9 cellular contexts compared by ENCODE assay signal in the genomic region with DNA sequence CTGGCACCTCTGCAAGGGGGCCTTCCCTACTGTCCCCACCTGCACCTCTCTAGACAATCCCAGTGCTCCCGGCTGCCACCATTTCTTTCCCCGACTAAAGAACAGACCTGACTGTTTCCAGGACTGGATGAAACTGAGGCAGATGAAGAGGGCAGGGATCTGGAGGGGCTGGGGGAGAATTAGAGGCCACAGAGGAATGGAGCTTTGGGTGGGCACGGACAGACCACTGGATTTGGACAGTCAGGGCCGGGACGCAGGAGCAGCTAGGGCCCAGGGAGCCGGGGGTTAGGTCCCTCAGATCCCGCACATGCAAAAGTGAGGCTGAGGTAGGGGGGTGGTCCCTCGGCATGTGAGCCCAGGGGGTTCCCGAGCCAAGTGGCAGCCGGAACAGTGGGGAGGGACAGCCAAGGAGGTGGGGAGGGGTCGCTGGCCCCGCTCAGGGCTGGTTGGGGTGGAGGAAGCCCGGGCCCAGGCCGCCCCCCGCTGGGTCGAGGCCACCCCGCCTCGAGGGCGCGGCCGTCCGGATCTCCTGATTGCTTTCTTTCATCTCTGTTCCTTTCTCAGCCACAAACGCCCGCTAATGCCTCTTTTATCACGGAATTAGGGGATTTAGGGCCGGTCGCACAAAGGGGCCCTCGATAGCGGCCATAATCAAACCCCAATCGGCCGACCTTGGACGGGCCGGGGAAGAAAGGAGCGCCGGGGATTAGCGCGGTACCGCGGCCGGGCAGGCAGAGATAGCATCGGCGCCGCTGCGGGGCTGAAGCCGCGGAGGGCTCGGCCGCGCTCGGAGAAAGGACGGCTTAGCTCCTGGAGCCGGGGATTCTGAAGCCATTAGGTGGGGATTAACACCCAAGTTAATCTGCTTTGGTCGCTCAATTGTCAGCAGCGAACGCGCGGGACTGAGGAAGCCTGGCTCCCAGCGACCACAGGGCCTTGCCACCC. TPM values are rescaled to one million over a fixed set of nuclear protein-coding genes. Genes with fewer than 3 reads are reported as not detected.
DNase-seq lines count a peak whose midpoint lies in the region; ATAC-seq and TF ChIP-seq lines count a peak whose summit lies in the region.
"Had no signal": no experiment of that assay in that cellular context is flagged by ENCODE, and none has a peak within 500 bp of the region (broad histone marks: within the 10 kb centered on the region; RNA-seq: fewer than 3 reads in every experiment).

No MANE protein-coding gene starts in this region.

- H3K4me1 ChIP-seq in HUES64 (ENCODE audit: insufficient read depth, low read length) (peaks cover 5% of the 10 kb centered on the region), transverse colon (peaks cover 23 to 38% (median 36%) of the 10 kb centered on the region in 4 donors)

- H3K27me3 Mint-ChIP-seq in CD4-positive, alpha-beta T cell, result peaks cover 53% of the 10 kb centered on the region
- H3K27me3 Mint-ChIP-seq in neural crest cell (ENCODE audit: low read depth), result peaks cover 77% of the 10 kb centered on the region
- peaks cover 28% of the 10 kb centered on the region for H3K27me3 Mint-ChIP-seq in endothelial cell (ENCODE audit: unreplicated experiment)

- H3K4me3 ChIP-seq in HUES64 (ENCODE audit: low read length), result peak overlapping the region; percentile 48
- peak overlapping the region in 46 of 59 donors; percentile 3 to 81 (median 31) for H3K4me3 ChIP-seq in dorsolateral prefrontal cortex
- peak overlapping the region in 2 of 4 donors; percentile 23 to 32 for H3K4me3 ChIP-seq in transverse colon

- TF ChIP-seq CTCF in CD4-positive, alpha-beta T cell (IDR thresholded peaks at IDR 0.05), result no peak
- TF ChIP-seq CTCF in dorsolateral prefrontal cortex (IDR thresholded peaks at IDR 0.05 in 54 of 56, conservative IDR thresholded peaks at IDR 0.05 in 2 of 56; ENCODE audit: low read depth in 1 of 56, partially characterized antibody in 56 of 56), result no peak
- TF ChIP-seq CTCF in neural crest cell (conservative IDR thresholded peaks at IDR 0.05), result no peak
- no peak for TF ChIP-seq CTCF in transverse colon (IDR thresholded peaks at IDR 0.05)
- TF ChIP-seq CTCF in endothelial cell (IDR thresholded peaks at IDR 0.05; ENCODE audit: unreplicated experiment), result no peak

- H3K4me1 Mint-ChIP-seq in CD4-positive, alpha-beta T cell (ENCODE audit: low read depth), result peaks cover 37% of the 10 kb centered on the region
- H3K4me1 Mint-ChIP-seq in neural crest cell (peaks cover 30% of the 10 kb centered on the region), endothelial cell (ENCODE audit: unreplicated experiment) (peaks cover 17% of the 10 kb centered on the region)

- H3K9me3 Mint-ChIP-seq in CD4-positive, alpha-beta T cell, result no peaks in the 10 kb centered on the region
- H3K9me3 Mint-ChIP-seq in neural crest cell (no peaks in the 10 kb centered on the region), endothelial cell (ENCODE audit: unreplicated experiment) (no peaks in the 10 kb centered on the region)

- 10% methylated on average over 58 of the region's 58 CpGs for WGBS in HUES64
- WGBS in transverse colon (ENCODE audit: low coverage in 1 of 2), 2 donors, result 9% methylated on average over 51 of the region's 58 CpGs; no CpG with 5 or more reads in 1 of the 2 donors

- no peak overlapping the region for H3K27ac ChIP-seq in CD4-positive, alpha-beta T cell (ENCODE audit: low read depth, low read length)
- H3K27ac ChIP-seq in HUES64 (ENCODE audit: low read depth, low read length) (no peak overlapping the region), dorsolateral prefrontal cortex (peak overlapping the region in 2 of 59 donors; percentile 16 to 21), transverse colon (no peak overlapping the region)

- H3K36me3 Mint-ChIP-seq in CD4-positive, alpha-beta T cell (ENCODE audit: low read depth), result peaks cover 12% of the 10 kb centered on the region
- H3K36me3 Mint-ChIP-seq in neural crest cell (ENCODE audit: low read depth), result no peaks in the 10 kb centered on the region
- H3K36me3 Mint-ChIP-seq in endothelial cell (ENCODE audit: low read depth, unreplicated experiment), result peaks cover 7% of the 10 kb centered on the region

- POLR2A ChIA-PET in CD4-positive, alpha-beta T cell (lab: Charles Lee), result interaction anchor here (0.8 kb wide), 1 partner anchor 96 kb away, joined by 3 read pairs; no protein-coding TSS in a partner anchor

- no peak for DNase-seq in CD4-positive, alpha-beta T cell
- no peak for DNase-seq in dorsolateral prefrontal cortex
- DNase-seq in neural crest cell (ENCODE audit: low read depth, low spot score), result no peak
- DNase-seq in transverse colon, result no peak
- no peak for DNase-seq in endothelial cell (ENCODE audit: low spot score)
- DNase-seq: activated CD4-positive, CD25-positive, alpha-beta regulatory T cell had no signal

- in situ Hi-C loops in transverse colon (cut with MboI; ENCODE audit: low pct_ligation_motif_present in 1 of 4, low pct_unique_long_range_greater_than_20kb in 1 of 4, low sequenced_read_pairs in 3 of 4), result no loop called here

- CTCF ChIA-PET in CD4-positive, alpha-beta T cell (lab: Charles Lee), result no interaction called here

- H3K4me3 Mint-ChIP-seq in CD4-positive, alpha-beta T cell, result peak overlapping the region; percentile 93
- peak overlapping the region; percentile 80 for H3K4me3 Mint-ChIP-seq in neural crest cell
- H3K4me3 Mint-ChIP-seq in endothelial cell (ENCODE audit: unreplicated experiment), result no peak overlapping the region

- TF ChIP-seq POLR2A in transverse colon (IDR thresholded peaks at IDR 0.05), result no peak

- TF ChIP-seq EP300 in transverse colon (IDR thresholded peaks at IDR 0.05; ENCODE audit: low read depth), result no peak

- H3K36me3 ChIP-seq in HUES64 (ENCODE audit: insufficient read depth, low read length) (peaks cover 6% of the 10 kb centered on the region), transverse colon (no peaks in the 10 kb centered on the region)

- H3K9ac ChIP-seq in HUES64 (ENCODE audit: low read depth, low read length), result peak overlapping the region; percentile 56; the same call in 1 of the 2 replicates

- no peak for ATAC-seq in CD4-positive, alpha-beta T cell (ENCODE audit: poor library complexity)
- ATAC-seq in HG03280 (IDR thresholded peaks at IDR 0.05; ENCODE audit: unreplicated experiment) (no peak), HG03095 (IDR thresholded peaks at IDR 0.05; ENCODE audit: unreplicated experiment) (no peak)

- no peaks in the 10 kb centered on the region for H3K9me3 ChIP-seq in CD4-positive, alpha-beta T cell (ENCODE audit: control insufficient read depth, low read length)
- no peaks in the 10 kb centered on the region for H3K9me3 ChIP-seq in HUES64 (ENCODE audit: insufficient read depth, low read depth, low read length)
- H3K9me3 ChIP-seq in transverse colon, result no peaks in the 10 kb centered on the region

- intact Hi-C loops in CD4-positive, alpha-beta T cell (cut with DNase I, micrococcal nuclease), result no loop called here
- intact Hi-C loops in dorsolateral prefrontal cortex (cut with DNase I) (no loop called here), transverse colon (cut with DNase I; ENCODE audit: low total_unique reads) (no loop called here)

- H3K27me3 ChIP-seq in CD4-positive, alpha-beta T cell (ENCODE audit: control insufficient read depth, insufficient read depth, low read length), result peaks cover 44% of the 10 kb centered on the region
- H3K27me3 ChIP-seq in HUES64 (ENCODE audit: insufficient read depth, low read length) (peaks cover 49% of the 10 kb centered on the region), dorsolateral prefrontal cortex (peaks cover 0 to 52% (median 35%) of the 10 kb centered on the region in 45 donors), transverse colon (peaks cover 61% of the 10 kb centered on the region)

- no peak overlapping the region for H3K27ac Mint-ChIP-seq in CD4-positive, alpha-beta T cell
- H3K27ac Mint-ChIP-seq in neural crest cell (ENCODE audit: unreplicated experiment) (no peak overlapping the region), endothelial cell (ENCODE audit: unreplicated experiment) (no peak overlapping the region)

RNA-seq across cellular contexts. Expression of a gene that starts 9.3 kb away (rescaled TPM):
- 10 to 100 TPM; 17.6 to 18.0 TPM for total RNA-seq in CD4-positive, alpha-beta T cell
- 115 TPM for polyA plus RNA-seq in HUES64 (2013, experiment 1 of 2)
- 128 TPM for polyA plus RNA-seq in HUES64 (2013, experiment 2 of 2)
- 10 to 100 TPM; 20.9 to 57.4 (median 34.4) TPM for total RNA-seq in dorsolateral prefrontal cortex
- 172 and 173 TPM in 2 replicates for total RNA-seq in neural crest cell
- 100 to 1,000 TPM in 3 of 4 donors, 10 to 100 TPM in 1; 80.2 to 146 (median 132) TPM for total RNA-seq in transverse colon
- 79.2 TPM for total RNA-seq in endothelial cell (ENCODE audit: unreplicated experiment)

RNA-seq across cellular contexts. Expression of a gene that starts 19.2 kb away (rescaled TPM):
- not detected for total RNA-seq in CD4-positive, alpha-beta T cell
- not detected for polyA plus RNA-seq in HUES64 (2013, experiment 1 of 2)
- not detected for polyA plus RNA-seq in HUES64 (2013, experiment 2 of 2)
- under 1 TPM in 1 of 120 experiments, not detected in 119; 0.72 TPM for total RNA-seq in dorsolateral prefrontal cortex
- not detected in 2 replicates for total RNA-seq in neural crest cell
- total RNA-seq in transverse colon, result not detected
- not detected for total RNA-seq in endothelial cell (ENCODE audit: unreplicated experiment)

RNA-seq across cellular contexts. Expression of a gene that starts 24.8 kb away (rescaled TPM):
- 10 to 100 TPM; 56.1 to 58.0 TPM for total RNA-seq in CD4-positive, alpha-beta T cell
- 13.9 TPM for polyA plus RNA-seq in HUES64 (2013, experiment 1 of 2)
- polyA plus RNA-seq in HUES64 (2013, experiment 2 of 2), result 14.4 TPM
- total RNA-seq in dorsolateral prefrontal cortex (10 to 100 TPM; 14.5 to 25.7 (median 19.3) TPM), neural crest cell (22.7 and 23.5 TPM in 2 replicates), transverse colon (10 to 100 TPM in 2 of 4 donors, 1 to 10 TPM in 2; 3.8 to 13.7 (median 10.4) TPM), endothelial cell (ENCODE audit: unreplicated experiment) (19.1 TPM)

RNA-seq across cellular contexts. Expression of a gene that starts 38.2 kb away (rescaled TPM):
- total RNA-seq in CD4-positive, alpha-beta T cell, result under 1 TPM in 1 of 2 experiments, not detected in 1; 0.31 TPM
- polyA plus RNA-seq in HUES64 (2013, experiment 1 of 2), result not detected
- not detected for polyA plus RNA-seq in HUES64 (2013, experiment 2 of 2)
- total RNA-seq in dorsolateral prefrontal cortex, result under 1 TPM in 4 of 120 experiments, not detected in 116; 0.21 to 0.34 (median 0.25) TPM
- total RNA-seq in neural crest cell, result not detected in 2 replicates
- not detected for total RNA-seq in transverse colon
- not detected for total RNA-seq in endothelial cell (ENCODE audit: unreplicated experiment)

RNA-seq across cellular contexts. Expression of a gene that starts 47.1 kb away (rescaled TPM):
- total RNA-seq in CD4-positive, alpha-beta T cell, result 10 to 100 TPM; 31.9 to 35.5 TPM
- 41.7 TPM for polyA plus RNA-seq in HUES64 (2013, experiment 1 of 2)
- polyA plus RNA-seq in HUES64 (2013, experiment 2 of 2), result 35.9 TPM
- total RNA-seq in dorsolateral prefrontal cortex, result 100 to 1,000 TPM in 35 of 120 experiments, 10 to 100 TPM in 85; 71.8 to 123 (median 94.1) TPM
- total RNA-seq in neural crest cell, result 83.6 and 91.6 TPM in 2 replicates
- total RNA-seq in transverse colon, result 100 to 1,000 TPM in 1 of 4 donors, 10 to 100 TPM in 3; 71.6 to 106 (median 94.3) TPM
- 46.7 TPM for total RNA-seq in endothelial cell (ENCODE audit: unreplicated experiment)
